Comparison of ENCODE assay signal across 18 cellular contexts in genomic region chr7:13021971-13022370, GRCh38.
DNase-seq lines count a peak whose midpoint lies in the region; ATAC-seq, FAIRE-seq and TF ChIP-seq lines count a peak whose summit lies in the region.
"Had no signal": no experiment of that assay in that cellular context is flagged by ENCODE, and none has a peak within 500 bp of the region (broad histone marks: within the 10 kb centered on the region; RNA-seq: fewer than 3 reads in every experiment).

No MANE protein-coding gene starts in this region.

- peaks cover 28% of the 10 kb centered on the region for H3K4me1 ChIP-seq in HUES48 (ENCODE audit: control insufficient read depth, insufficient read depth, low read length)
- H3K4me1 ChIP-seq in endodermal cell (ENCODE audit: control insufficient read depth, insufficient read depth, low read length): peaks cover 29% of the 10 kb centered on the region
- peaks cover 59% of the 10 kb centered on the region for H3K4me1 ChIP-seq in neuron (ENCODE audit: insufficient read depth, low read length)

- peak overlapping the region; percentile 58 for H2AFZ ChIP-seq in neuron (ENCODE audit: low read depth, low read length)

- H3K27ac ChIP-seq in HUES48 (ENCODE audit: low read depth, low read length) (peak overlapping the region; percentile 40), endodermal cell (ENCODE audit: low read depth, low read length) (peak overlapping the region; percentile 65)

- peaks cover 6% of the 10 kb centered on the region for H3K36me3 Mint-ChIP-seq in endodermal cell (ENCODE audit: low read depth)
- H3K36me3 Mint-ChIP-seq: CD4-positive, alpha-beta memory T cell had no signal

- H3K36me3 ChIP-seq in HUES48 (ENCODE audit: control insufficient read depth, insufficient read depth, low read length) (no peaks in the 10 kb centered on the region), endodermal cell (ENCODE audit: control insufficient read depth, insufficient read depth, low read length) (no peaks in the 10 kb centered on the region), neuron (ENCODE audit: insufficient read depth, low read length) (no peaks in the 10 kb centered on the region)

- H3K4me3 Mint-ChIP-seq in endodermal cell: no peak overlapping the region
- H3K4me3 Mint-ChIP-seq: B cell; CD4-positive, alpha-beta memory T cell; H9 had no signal

- H3K4me1 Mint-ChIP-seq in endodermal cell: peaks cover 46% of the 10 kb centered on the region
- H3K4me1 Mint-ChIP-seq: B cell; CD4-positive, alpha-beta memory T cell had no signal

- H3K9me3 Mint-ChIP-seq in endodermal cell: peaks cover 6% of the 10 kb centered on the region

- H3K4me3 ChIP-seq in HUES48 (ENCODE audit: low read depth, low read length) (no peak overlapping the region), endodermal cell (ENCODE audit: low read length) (peak overlapping the region; percentile 5), neuron (ENCODE audit: low read length) (peak overlapping the region; percentile 19)
- H3K4me3 ChIP-seq: GM12878 had no signal

- H3K9ac ChIP-seq in HUES48 (ENCODE audit: low read depth, low read length) (no peak overlapping the region), endodermal cell (ENCODE audit: extremely low read depth, low read length, poor library complexity, severe bottlenecking) (no peak overlapping the region)

- peak; percentile 21 for FAIRE-seq in D721Med (lab: Jason Lieb, UNC)
- FAIRE-seq: A204.1, GM12878, GM18507 had no signal

- ATAC-seq in GM21737 (IDR thresholded peaks at IDR 0.05; ENCODE audit: unreplicated experiment): no peak
- ATAC-seq in HG03354 (IDR thresholded peaks at IDR 0.05; ENCODE audit: poor library complexity, severe bottlenecking, unreplicated experiment): no peak
- ATAC-seq: GM12878 had no signal

- H3K27ac Mint-ChIP-seq in endodermal cell: no peak overlapping the region
- H3K27ac Mint-ChIP-seq: B cell; CD4-positive, alpha-beta memory T cell had no signal

- no peaks in the 10 kb centered on the region for H3K27me3 ChIP-seq in HUES48 (ENCODE audit: control insufficient read depth, insufficient read depth, low read length)
- no peaks in the 10 kb centered on the region for H3K27me3 ChIP-seq in endodermal cell (ENCODE audit: control insufficient read depth, insufficient read depth, low read length, poor library complexity, severe bottlenecking)
- no peaks in the 10 kb centered on the region for H3K27me3 ChIP-seq in neuron (ENCODE audit: insufficient read depth, low read length)

- TF ChIP-seq CTCF in D721Med (IDR thresholded peaks at IDR 0.05; ENCODE audit: insufficient read depth, missing control alignments): no peak
- no peak for TF ChIP-seq CTCF in endodermal cell (conservative IDR thresholded peaks at IDR 0.05)

- no peaks in the 10 kb centered on the region for H3K27me3 Mint-ChIP-seq in endodermal cell (ENCODE audit: insufficient read depth)
- H3K27me3 Mint-ChIP-seq: B cell had no signal

- no peak for DNase-seq in D721Med (ENCODE audit: insufficient read length, low spot score)
- no peak for DNase-seq in endodermal cell
- DNase-seq in T-helper 2 cell: no peak
- DNase-seq: C1 segment of cervical spinal cord; CD4-positive, alpha-beta memory T cell; DMS 273 treated with DMSO at 0.1 percent for 48 hours; DMS79; GOT3; H9; KBM-7 had no signal

- WGBS in endodermal cell (ENCODE audit: insufficient coverage in 1 of 2, insufficient read length in 1 of 2), 2 experiments: 90 to 97% methylated on average over 3 of the region's 3 CpGs

- H3K9me3 ChIP-seq in HUES48 (ENCODE audit: control insufficient read depth, insufficient read depth, low read length) (no peaks in the 10 kb centered on the region), endodermal cell (ENCODE audit: control insufficient read depth, low read length) (no peaks in the 10 kb centered on the region), neuron (ENCODE audit: low read length) (no peaks in the 10 kb centered on the region)
